ENCODE assay signal across 34 cellular contexts in genomic region chr3:137714551-137714950, GRCh38. TPM values are rescaled to one million over a fixed set of nuclear protein-coding genes. Genes with fewer than 3 reads are reported as not detected.
"Had no signal": no experiment of that assay in that cellular context is flagged by ENCODE, and none has a peak within 500 bp of the region (broad histone marks: within the 10 kb centered on the region; RNA-seq: fewer than 3 reads in every experiment).

No MANE protein-coding gene starts in this region.

- H3K27me3 ChIP-seq: adrenal gland, body of pancreas, brain microvascular endothelial cell, breast epithelium had no signal

- DNase-seq: activated B cell treated with CpG ODN at 0.5 μM for 24 hours; activated CD4-positive, alpha-beta memory T cell treated with anti-CD3 and anti-CD28 coated beads for 36 hours; activated CD4-positive, alpha-beta T cell treated with anti-CD3 and anti-CD28 coated beads for 4 hours; activated CD4-positive, alpha-beta T cell treated with anti-CD3 and anti-CD28 coated beads, Interleukin-2, amount 10 ng/mL, durations not matched to agents 24 days and 14 days; activated CD4-positive, alpha-beta T cell treated with anti-CD3 and anti-CD28 coated beads, Interleukin-2, amount 50 U/mL, for 1 hour; activated CD4-positive, alpha-beta T cell treated with anti-CD3 and anti-CD28 coated beads, Interleukin-2, amount 50 U/mL, for 4 hours; activated CD4-positive, CD25-positive, alpha-beta regulatory T cell treated with anti-CD3 and anti-CD28 coated beads, Interleukin-2, amount 50 U/mL, for 72 hours; activated CD8-positive, alpha-beta memory T cell treated with anti-CD3 and anti-CD28 coated beads, Interleukin-2, amount 50 U/mL, for 4 hours; activated CD8-positive, alpha-beta T cell treated with anti-CD3 and anti-CD28 coated beads for 36 hours; activated effector memory CD4-positive, alpha-beta T cell treated with anti-CD3 and anti-CD28 coated beads, Interleukin-2, amount 50 U/mL, for 16 hours; activated naive CD4-positive, alpha-beta T cell; activated naive CD4-positive, alpha-beta T cell treated with anti-CD3 and anti-CD28 coated beads for 36 hours; activated naive CD4-positive, alpha-beta T cell treated with anti-CD3 and anti-CD28 coated beads, Interleukin-2, amount 50 U/mL, for 16 hours; activated naive CD8-positive, alpha-beta T cell treated with anti-CD3 and anti-CD28 coated beads for 36 hours; activated T-cell treated with anti-CD3 and anti-CD28 coated beads for 4 hours; activated T-cell treated with anti-CD3 and anti-CD28 coated beads, Interleukin-2, amount 50 U/mL, for 1 hour; activated T-cell treated with anti-CD3 and anti-CD28 coated beads, Interleukin-2, amount 50 U/mL, for 4 hours; activated T-cell treated with anti-CD3 and anti-CD28 coated beads, Interleukin-2, amount 50 U/mL, for 72 hours; adrenal gland; amniotic stem cell; aorta; body of pancreas; brain microvascular endothelial cell; central memory CD4-positive, alpha-beta T cell; T-helper 1 cell; T-helper 2 cell; T-helper 9 cell had no signal

- H3K4me1 ChIP-seq: adrenal gland, body of pancreas, breast epithelium had no signal

- H3K4me3 ChIP-seq: adrenal gland, body of pancreas, breast epithelium had no signal

- H3K9me3 ChIP-seq: adrenal gland had no signal

- H3K27ac ChIP-seq: adrenal gland, body of pancreas, brain microvascular endothelial cell, breast epithelium, VCaP had no signal

- H3K36me3 ChIP-seq: adrenal gland, brain microvascular endothelial cell, breast epithelium had no signal

RNA-seq across cellular contexts. Expression of gene SOX14, which starts 49.6 kb away (rescaled TPM):
- total RNA-seq: activated B cell treated with CpG ODN at 0.5 μM for 24 hours; activated CD4-positive, alpha-beta memory T cell treated with anti-CD3 and anti-CD28 coated beads for 36 hours; activated CD4-positive, alpha-beta T cell treated with anti-CD3 and anti-CD28 coated beads, Interleukin-2, amount 10 ng/mL, durations not matched to agents 24 days and 14 days; activated CD8-positive, alpha-beta memory T cell treated with anti-CD3 and anti-CD28 coated beads for 36 hours; activated CD8-positive, alpha-beta T cell treated with anti-CD3 and anti-CD28 coated beads for 36 hours; activated naive CD4-positive, alpha-beta T cell treated with anti-CD3 and anti-CD28 coated beads for 36 hours; activated naive CD4-positive, alpha-beta T cell treated with anti-CD3 and anti-CD28 coated beads, Interleukin-2, amount 50 U/mL, for 72 hours; activated naive CD8-positive, alpha-beta T cell treated with anti-CD3 and anti-CD28 coated beads for 36 hours; activated T-cell treated with anti-CD3 and anti-CD28 coated beads, Interleukin-2, amount 50 U/mL, for 4 hours; activated T-cell treated with anti-CD3 and anti-CD28 coated beads, Interleukin-2, amount 50 U/mL, for 72 hours; activated T-helper 1 cell treated with anti-CD3 and anti-CD28 coated beads, Interleukin-12 subunit alpha, Interleukin-12 subunit beta, Interleukin-2, Interleukin-4 antibody, amounts not matched to agents 30 ng/mL and 10 ng/mL and 1 ng/mL, durations not matched to agents 14 hours and 24 hours and 36 hours; activated T-helper 17 cell treated with anti-CD3 and anti-CD28 coated beads, Interleukin-2, amount 50 U/mL, for 72 hours; adrenal gland; aorta; body of pancreas; breast epithelium; cardiac septum had no signal
- polyA plus RNA-seq: adrenal gland, aorta had no signal
